15 cellular contexts compared by ENCODE assay signal in the genomic region with DNA sequence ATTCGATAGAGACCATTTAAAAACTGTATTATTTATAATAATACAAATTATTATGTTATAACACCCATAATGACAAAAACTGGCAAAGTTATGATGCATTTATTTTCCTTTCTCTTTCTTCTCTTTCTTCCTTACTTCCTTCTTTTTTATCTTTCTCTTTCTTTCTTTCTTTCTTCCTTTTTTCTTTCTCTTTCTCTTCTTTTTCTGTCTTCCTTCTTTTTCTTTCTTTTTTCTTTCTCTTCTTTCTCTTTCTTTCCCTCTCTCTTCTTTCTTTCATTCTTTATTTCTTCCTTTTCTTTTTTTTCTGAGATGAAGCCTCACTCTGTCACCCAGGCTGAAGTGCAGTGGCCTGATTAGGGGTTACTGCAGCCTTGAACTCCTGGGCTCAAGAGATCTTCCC.
"Had no signal": no experiment of that assay in that cellular context is flagged by ENCODE, and none has a peak within 500 bp of the region (broad histone marks: within the 10 kb centered on the region; RNA-seq: fewer than 3 reads in every experiment).

No MANE protein-coding gene starts in this region.

- H3K9me3 ChIP-seq: prostate gland had no signal

- H3K9me3 Mint-ChIP-seq: activated CD4-positive, alpha-beta T cell treated with anti-CD3 and anti-CD28 coated beads, Interleukin-2, amount 10 ng/mL, durations not matched to agents 24 days and 14 days; stimulated activated naive CD8-positive, alpha-beta T cell treated with anti-CD3 and anti-CD28 coated beads, Interleukin-15, amount 100 ng/mL, for 72 hours; T-cell had no signal

- H3K36me3 ChIP-seq: brain microvascular endothelial cell, prostate gland had no signal

- H3K27ac Mint-ChIP-seq: activated CD4-positive, alpha-beta T cell treated with anti-CD3 and anti-CD28 coated beads, Interleukin-2, amount 10 ng/mL, durations not matched to agents 24 days and 14 days; activated naive CD8-positive, alpha-beta T cell; stimulated activated naive CD8-positive, alpha-beta T cell treated with anti-CD3 and anti-CD28 coated beads, Interleukin-15, amount 100 ng/mL, for 72 hours; T-cell had no signal

- H3K27me3 ChIP-seq: brain microvascular endothelial cell had no signal

- H3K4me3 ChIP-seq: prostate gland had no signal

- ATAC-seq: left ventricle myocardium superior; stimulated activated naive CD8-positive, alpha-beta T cell treated with anti-CD3 and anti-CD28 coated beads, Interleukin-15, amount 100 ng/mL, for 72 hours; T-cell had no signal

- DNase-seq: activated CD4-positive, alpha-beta T cell treated with anti-CD3 and anti-CD28 coated beads, Interleukin-2, amount 10 ng/mL, durations not matched to agents 24 days and 14 days; activated effector memory CD4-positive, alpha-beta T cell treated with Interleukin-2 at 50 U/mL for 16 hours; amygdala; brain microvascular endothelial cell; effector memory CD4-positive, alpha-beta T cell; hippocampal formation; left ventricle myocardium superior; mesenchymal stem cell; nucleus accumbens; stimulated activated CD4-positive, alpha-beta T cell treated with anti-CD3 and anti-CD28 coated beads, Interleukin-12 subunit alpha, Interleukin-12 subunit beta, amount 100 ng/mL, for 4 hours; stimulated activated naive CD8-positive, alpha-beta T cell treated with anti-CD3 and anti-CD28 coated beads, Interleukin-15, amount 100 ng/mL, for 72 hours; T-cell had no signal

- H3K4me3 Mint-ChIP-seq: activated CD4-positive, alpha-beta T cell treated with anti-CD3 and anti-CD28 coated beads, Interleukin-2, amount 10 ng/mL, durations not matched to agents 24 days and 14 days; activated naive CD8-positive, alpha-beta T cell; stimulated activated naive CD8-positive, alpha-beta T cell treated with anti-CD3 and anti-CD28 coated beads, Interleukin-15, amount 100 ng/mL, for 72 hours; T-cell had no signal

- H3K27ac ChIP-seq: brain microvascular endothelial cell, epithelial cell of prostate, prostate gland had no signal

- H3K36me3 Mint-ChIP-seq: activated naive CD8-positive, alpha-beta T cell; T-cell had no signal

- H3K4me1 ChIP-seq: prostate gland had no signal
